In the genomic region with DNA sequence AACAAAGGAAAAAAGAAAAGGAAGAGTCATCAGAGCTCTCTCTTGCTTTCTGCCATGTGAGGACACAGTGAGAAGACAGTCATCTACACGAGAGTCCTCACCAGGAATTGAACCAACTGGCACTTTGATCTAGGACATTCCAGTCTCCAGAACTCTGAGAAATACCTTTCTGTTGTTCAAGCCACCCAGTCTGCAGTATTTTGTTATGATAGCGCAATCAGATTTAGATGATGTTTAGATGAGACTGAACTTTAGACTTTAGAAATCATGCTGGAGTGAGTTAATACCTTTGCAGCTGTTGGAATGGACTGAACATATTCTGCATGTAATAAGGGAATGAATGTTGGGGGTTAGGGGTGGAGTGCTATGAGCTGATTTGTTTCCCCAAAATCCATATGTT, we compare ENCODE assay signal across 25 cellular contexts. TPM values are rescaled to one million over a fixed set of nuclear protein-coding genes. Genes with fewer than 3 reads are reported as not detected.
DNase-seq lines count a peak whose midpoint lies in the region; ATAC-seq, FAIRE-seq and TF ChIP-seq lines count a peak whose summit lies in the region.
"Had no signal": no experiment of that assay in that cellular context is flagged by ENCODE, and none has a peak within 500 bp of the region (broad histone marks: within the 10 kb centered on the region; RNA-seq: fewer than 3 reads in every experiment).

No MANE protein-coding gene starts in this region.

- H4K20me1 ChIP-seq in Karpas-422 (ENCODE audit: insufficient read depth, low read depth, low read length) (no peaks in the 10 kb centered on the region), HepG2 (ENCODE audit: insufficient read depth, low read length) (no peaks in the 10 kb centered on the region)
- H4K20me1 ChIP-seq: BLaER1 treated with 17β-estradiol and CSF1 and Interleukin-3, amounts not matched to agents 10 nM and 100 nM had no signal

- no TSS peak for BruUV-seq in HepG2 (replicated peaks; lab: Mats Ljungman, UMichigan)

- CTCF ChIA-PET in HepG2 (lab: Yijun Ruan, JAX; ENCODE audit: low intra/inter-chr PET ratio, low total read pairs) = no interaction called here

- TF ChIP-seq EP300 in HepG2 (IDR thresholded peaks at IDR 0.05; ENCODE audit: low read depth in 2 of 2, low read length in 2 of 2) (no peak), HepG2 (CRISPR knock-in tag; IDR thresholded peaks at IDR 0.05; ENCODE audit: borderline replicate concordance) (no peak)

- H3K4me2 ChIP-seq in Karpas-422 (ENCODE audit: low read depth, low read length, poor library complexity, severe bottlenecking) (no peak overlapping the region), HepG2 (ENCODE audit: low read depth, low read length) (no peak overlapping the region)
- H3K4me2 ChIP-seq: A549; BLaER1 treated with 17β-estradiol and CSF1 and Interleukin-3, amounts not matched to agents 10 nM and 100 nM; GM23338 had no signal

- WGBS in HepG2 (ENCODE audit: low lambda C conversion rate) = 0% methylated on average over 2 of the region's 2 CpGs

- FAIRE-seq in HepG2 (lab: Jason Lieb, UNC) = no peak
- FAIRE-seq: A549, D721Med, GM12878, GM18507 had no signal

- no peaks in the 10 kb centered on the region for H3K4me1 Mint-ChIP-seq in mesothelial cell of epicardium
- H3K4me1 Mint-ChIP-seq: CD14-positive monocyte; CD8-positive, alpha-beta memory T cell; GM23338; H9 had no signal

- intact Hi-C loops in HepG2 (cut with micrococcal nuclease; ENCODE audit: unreplicated experiment) (no loop called here), mucosa of descending colon (cut with DNase I, micrococcal nuclease) (no loop called here)

- no peak for TF ChIP-seq POLR2A in HepG2 (IDR thresholded peaks at IDR 0.05; ENCODE audit: insufficient read depth in 1 of 2, low read depth in 2 of 2, low read length in 2 of 2)

- no peaks in the 10 kb centered on the region for H3K79me2 ChIP-seq in Karpas-422 (ENCODE audit: low read length)
- no peaks in the 10 kb centered on the region for H3K79me2 ChIP-seq in HepG2 (ENCODE audit: insufficient read depth, low read length)

- H3K9ac ChIP-seq in Karpas-422 (ENCODE audit: low read length) = no peak overlapping the region
- no peak overlapping the region for H3K9ac ChIP-seq in HepG2 (ENCODE audit: insufficient read depth, low read depth, low read length)
- H3K9ac ChIP-seq: BLaER1 treated with 17β-estradiol and CSF1 and Interleukin-3, amounts not matched to agents 10 nM and 100 nM had no signal

- no peaks in the 10 kb centered on the region for H3K4me1 ChIP-seq in Karpas-422 (ENCODE audit: low read length)
- H3K4me1 ChIP-seq in HepG2 (ENCODE audit: insufficient read depth, low read length) = peaks cover 18% of the 10 kb centered on the region
- peaks cover 4% of the 10 kb centered on the region for H3K4me1 ChIP-seq in mucosa of descending colon (ENCODE audit: low read depth)
- H3K4me1 ChIP-seq: A549; BE2C; BLaER1 treated with 17β-estradiol and CSF1 and Interleukin-3, amounts not matched to agents 10 nM and 100 nM had no signal

- no peaks in the 10 kb centered on the region for H3K9me2 ChIP-seq in Karpas-422 (replicated peaks; ENCODE audit: insufficient read depth, low read length)

- H3K27me3 Mint-ChIP-seq in mesothelial cell of epicardium (ENCODE audit: low read depth) = no peaks in the 10 kb centered on the region
- H3K27me3 Mint-ChIP-seq: CD4-positive, alpha-beta T cell had no signal

- H3K4me3 Mint-ChIP-seq in mesothelial cell of epicardium = no peak overlapping the region
- H3K4me3 Mint-ChIP-seq: CD14-positive monocyte; CD4-positive, alpha-beta T cell; CD8-positive, alpha-beta memory T cell; GM23338; H9 had no signal

- DNase-seq in Karpas-422 (peak; percentile 1), HepG2 (ENCODE audit: low spot score) (peak; percentile 56), mucosa of descending colon (no peak), activated gamma-delta T cell (lab: John Stamatoyannopoulos, UW) (no peak), NCI-H146 treated with DMSO at 0.1 percent for 48 hours (lab: John Stamatoyannopoulos, UW; ENCODE audit: unreplicated experiment) (no peak), mesothelial cell of epicardium (ENCODE audit: low spot score in 2 of 2, unreplicated experiment in 2 of 2) (no peak)
- DNase-seq: 8988T; ACHN; AML-193; BE2C; CD4-positive, alpha-beta T cell; CD8-positive, alpha-beta memory T cell; DMS 273 treated with DMSO at 0.1 percent for 48 hours; DMS79; EL; GDM1; H9 had no signal

- H3K27me3 ChIP-seq in Karpas-422 (ENCODE audit: low read length) (no peaks in the 10 kb centered on the region), HepG2 (ENCODE audit: control insufficient read depth in 1 of 2, insufficient read depth in 2 of 2, low read length in 2 of 2) (no peaks in the 10 kb centered on the region)
- H3K27me3 ChIP-seq: BE2C; BLaER1 treated with 17β-estradiol and CSF1 and Interleukin-3, amounts not matched to agents 10 nM and 100 nM had no signal

- TF ChIP-seq RAD21 in HepG2 (CRISPR knock-in tag; IDR thresholded peaks at IDR 0.05) = no peak

- H3K36me3 ChIP-seq in Karpas-422 (ENCODE audit: insufficient read depth, low read length) (no peaks in the 10 kb centered on the region), HepG2 (replicated peaks in 1 of 2; ENCODE audit: control insufficient read depth in 1 of 2, insufficient read depth in 2 of 2, low read length in 2 of 2) (no peaks in the 10 kb centered on the region), mucosa of descending colon (ENCODE audit: low read depth) (no peaks in the 10 kb centered on the region)
- H3K36me3 ChIP-seq: BE2C; BLaER1 treated with 17β-estradiol and CSF1 and Interleukin-3, amounts not matched to agents 10 nM and 100 nM had no signal

- no peaks in the 10 kb centered on the region for H3K36me3 Mint-ChIP-seq in mesothelial cell of epicardium
- H3K36me3 Mint-ChIP-seq: CD14-positive monocyte; CD8-positive, alpha-beta memory T cell had no signal

- POLR2A ChIA-PET in HepG2 (lab: Yijun Ruan, JAX) = no interaction called here

- ATAC-seq in HepG2 = peak; percentile 72
- peak; percentile 19 for ATAC-seq in mucosa of descending colon
- ATAC-seq: A549, GM12878, GM23338, HCT116 had no signal

- H3K4me3 ChIP-seq in Karpas-422 (ENCODE audit: low read length) = no peak overlapping the region
- H3K4me3 ChIP-seq in HepG2 (replicated peaks in 1 of 3; ENCODE audit: insufficient read depth in 1 of 3, low read depth in 2 of 3, low read length in 3 of 3) = no peak overlapping the region
- H3K4me3 ChIP-seq in mucosa of descending colon = no peak overlapping the region
- H3K4me3 ChIP-seq: A549; BLaER1 treated with 17β-estradiol and CSF1 and Interleukin-3, amounts not matched to agents 10 nM and 100 nM; GM12878; GM23338 had no signal

- peaks cover 6% of the 10 kb centered on the region for H3K9me3 Mint-ChIP-seq in mesothelial cell of epicardium
- H3K9me3 Mint-ChIP-seq: CD4-positive, alpha-beta T cell; CD8-positive, alpha-beta memory T cell; GM23338; H9 had no signal

- H3K27ac Mint-ChIP-seq in mesothelial cell of epicardium = no peak overlapping the region
- H3K27ac Mint-ChIP-seq: CD14-positive monocyte; CD4-positive, alpha-beta T cell; GM23338; H9 had no signal

- in situ Hi-C loops in HepG2 (cut with HindIII; ENCODE audit: extremely low pct_ligation_motif_present, low pct_unique_long_range_greater_than_20kb) = loop anchor here (25.0 kb wide), 1 partner anchor 589 kb away; no protein-coding TSS in a partner anchor

- TF ChIP-seq CTCF in HepG2 (CRISPR knock-in tag; IDR thresholded peaks at IDR 0.05) = no peak
- TF ChIP-seq CTCF in mucosa of descending colon (IDR thresholded peaks at IDR 0.05) = no peak
- TF ChIP-seq CTCF in mesothelial cell of epicardium (IDR thresholded peaks at IDR 0.05; ENCODE audit: unreplicated experiment) = no peak

- H3K27ac ChIP-seq in Karpas-422 (ENCODE audit: low read length) (no peak overlapping the region), HepG2 (ENCODE audit: extremely low read length, insufficient read depth, low read length) (no peak overlapping the region)
- H3K27ac ChIP-seq: A549; BLaER1 treated with 17β-estradiol and CSF1 and Interleukin-3, amounts not matched to agents 10 nM and 100 nM had no signal

- H3K9me3 ChIP-seq in Karpas-422 (ENCODE audit: low read length) (no peaks in the 10 kb centered on the region), HepG2 (ENCODE audit: low read length) (no peaks in the 10 kb centered on the region), mucosa of descending colon (no peaks in the 10 kb centered on the region)
- H3K9me3 ChIP-seq: A549; BE2C; BLaER1 treated with 17β-estradiol and CSF1 and Interleukin-3, amounts not matched to agents 10 nM and 100 nM had no signal

- no peak overlapping the region for H2AFZ ChIP-seq in Karpas-422 (ENCODE audit: low read length)
- no peak overlapping the region for H2AFZ ChIP-seq in HepG2 (ENCODE audit: low read length)
- H2AFZ ChIP-seq: GM23338 had no signal

RNA-seq across cellular contexts. Expression of gene RAB21, which starts 28.1 kb away (rescaled TPM):
- 8.0 and 12.3 TPM in 2 replicates for total RNA-seq in Karpas-422 (2014; rRNA removed; shearing (Covaris generic); ENCODE audit: low replicate concordance)
- 50.9 and 61.4 TPM in 2 replicates for total RNA-seq in HepG2 (2016; rRNA removed; fragmentation: Illumina TruSeq; extraction: Trizol)
- 5.0 and 6.4 TPM in 2 replicates for total RNA-seq in HepG2 (2016; cell fraction: cytosol; rRNA removed; fragmentation: Illumina TruSeq; extraction: Trizol; ENCODE audit: low read depth)
- total RNA-seq in HepG2 (2016; cell fraction: insoluble cytoplasmic fraction; rRNA removed; fragmentation: Illumina TruSeq; extraction: Trizol) = 48.1 and 51.5 TPM in 2 replicates
- 24.0 and 24.1 TPM in 2 replicates for total RNA-seq in HepG2 (2016; cell fraction: membrane; rRNA removed; fragmentation: Illumina TruSeq; extraction: Trizol)
- 27.0 and 31.0 TPM in 2 replicates for total RNA-seq in HepG2 (2016; cell fraction: nucleus; rRNA removed; fragmentation: Illumina TruSeq; extraction: Trizol)
- 4.4 and 7.1 TPM in 2 replicates for polyA plus RNA-seq in HepG2 (2011; rRNA removed)
- polyA plus RNA-seq in HepG2 (2011; cell fraction: cytosol; rRNA removed) = 1.4 and 3.0 TPM in 2 replicates
- polyA plus RNA-seq in HepG2 (2011; cell fraction: nucleus; rRNA removed) = 1.9 and 2.6 TPM in 2 replicates
- polyA plus RNA-seq in HepG2 (2012) = 28.2 and 34.0 TPM in 2 replicates
- polyA plus RNA-seq in HepG2 (2016; cell fraction: cytosol; fragmentation: Illumina TruSeq; extraction: Trizol; ENCODE audit: low read depth) = 2.3 and 3.9 TPM in 2 replicates
- polyA plus RNA-seq in HepG2 (2016; cell fraction: insoluble cytoplasmic fraction; fragmentation: Illumina TruSeq; extraction: Trizol; ENCODE audit: low read depth) = 45.7 and 53.5 TPM in 2 replicates
- 10.3 and 12.3 TPM in 2 replicates for polyA plus RNA-seq in HepG2 (2016; cell fraction: membrane; fragmentation: Illumina TruSeq; extraction: Trizol; ENCODE audit: low read depth)
- polyA plus RNA-seq in HepG2 (2016; cell fraction: nucleus; fragmentation: Illumina TruSeq; extraction: Trizol; ENCODE audit: insufficient read depth, low read depth) = 27.4 and 31.2 TPM in 2 replicates
- 1.8 and 6.6 TPM in 2 replicates for polyA minus RNA-seq in HepG2 (2011; rRNA and poly(A)+ RNA removed; ENCODE audit: low replicate concordance)
- 7.7 and 16.0 TPM in 2 replicates for polyA minus RNA-seq in HepG2 (2011; cell fraction: cytosol; rRNA and poly(A)+ RNA removed)
- polyA minus RNA-seq in HepG2 (2011; cell fraction: nucleus; rRNA and poly(A)+ RNA removed) = 9.7 and 15.2 TPM in 2 replicates
- total RNA-seq in mucosa of descending colon = 10 to 100 TPM; 61.6 to 97.3 (median 63.6) TPM
- total RNA-seq in mesothelial cell of epicardium = 44.0 to 49.0 TPM (median 46.9 TPM) in 3 replicates

RNA-seq across cellular contexts. Expression of gene TMEM19, which starts 40.7 kb away (rescaled TPM):
- 21.3 and 32.8 TPM in 2 replicates for total RNA-seq in Karpas-422 (2014; rRNA removed; shearing (Covaris generic); ENCODE audit: low replicate concordance)
- total RNA-seq in HepG2 (2016; rRNA removed; fragmentation: Illumina TruSeq; extraction: Trizol) (21.9 and 22.5 TPM in 2 replicates), mucosa of descending colon (10 to 100 TPM; 25.3 to 41.7 (median 37.3) TPM), mesothelial cell of epicardium (14.0 to 20.2 TPM (median 17.3 TPM) in 3 replicates)
- 8.4 and 11.1 TPM in 2 replicates for total RNA-seq in HepG2 (2016; cell fraction: cytosol; rRNA removed; fragmentation: Illumina TruSeq; extraction: Trizol; ENCODE audit: low read depth)
- 24.4 and 24.7 TPM in 2 replicates for total RNA-seq in HepG2 (2016; cell fraction: insoluble cytoplasmic fraction; rRNA removed; fragmentation: Illumina TruSeq; extraction: Trizol)
- total RNA-seq in HepG2 (2016; cell fraction: membrane; rRNA removed; fragmentation: Illumina TruSeq; extraction: Trizol) = 19.4 and 21.7 TPM in 2 replicates
- 20.6 and 22.2 TPM in 2 replicates for total RNA-seq in HepG2 (2016; cell fraction: nucleus; rRNA removed; fragmentation: Illumina TruSeq; extraction: Trizol)
- 12.0 and 16.9 TPM in 2 replicates for polyA plus RNA-seq in HepG2 (2011; rRNA removed)
- 10.0 and 19.2 TPM in 2 replicates for polyA plus RNA-seq in HepG2 (2011; cell fraction: cytosol; rRNA removed)
- polyA plus RNA-seq in HepG2 (2011; cell fraction: nucleus; rRNA removed) = 5.6 and 6.0 TPM in 2 replicates
- polyA plus RNA-seq in HepG2 (2012) = 8.1 and 12.4 TPM in 2 replicates
- 11.2 and 15.2 TPM in 2 replicates for polyA plus RNA-seq in HepG2 (2016; cell fraction: cytosol; fragmentation: Illumina TruSeq; extraction: Trizol; ENCODE audit: low read depth)
- 18.4 and 19.0 TPM in 2 replicates for polyA plus RNA-seq in HepG2 (2016; cell fraction: insoluble cytoplasmic fraction; fragmentation: Illumina TruSeq; extraction: Trizol; ENCODE audit: low read depth)
- polyA plus RNA-seq in HepG2 (2016; cell fraction: membrane; fragmentation: Illumina TruSeq; extraction: Trizol; ENCODE audit: low read depth) = 19.6 and 21.1 TPM in 2 replicates
- polyA plus RNA-seq in HepG2 (2016; cell fraction: nucleus; fragmentation: Illumina TruSeq; extraction: Trizol; ENCODE audit: insufficient read depth, low read depth) = 22.5 and 24.5 TPM in 2 replicates
- 22.8 and 43.2 TPM in 2 replicates for polyA minus RNA-seq in HepG2 (2011; rRNA and poly(A)+ RNA removed; ENCODE audit: low replicate concordance)
- 14.2 and 14.3 TPM in 2 replicates for polyA minus RNA-seq in HepG2 (2011; cell fraction: cytosol; rRNA and poly(A)+ RNA removed)
- 16.7 and 20.8 TPM in 2 replicates for polyA minus RNA-seq in HepG2 (2011; cell fraction: nucleus; rRNA and poly(A)+ RNA removed)

Comparison
In these comparisons a context has a peak if more than half of its experiments do, and no peak if none do; other contexts are left out.
1. DNase-seq: peak in Karpas-422 (single experiment) and HepG2 (single experiment); none in mucosa of descending colon (0 of 3), activated gamma-delta T cell (single experiment), NCI-H146 treated with DMSO at 0.1 percent for 48 hours (single experiment) and mesothelial cell of epicardium (0 of 2).